Comparison of ENCODE assay signal across 21 cellular contexts in genomic region chr14:71783101-71783500, GRCh38.
"Had no signal": no experiment of that assay in that cellular context is flagged by ENCODE, and none has a peak within 500 bp of the region (broad histone marks: within the 10 kb centered on the region; RNA-seq: fewer than 3 reads in every experiment).

No MANE protein-coding gene starts in this region.

- H3K36me3 ChIP-seq: gastrocnemius medialis, left lung, ovary, sigmoid colon, thoracic aorta, tibial nerve, upper lobe of left lung had no signal

- H3K9me3 ChIP-seq: gastrocnemius medialis, left lung, ovary, psoas muscle, sigmoid colon, thoracic aorta, tibial nerve, upper lobe of left lung had no signal

- H3K4me3 ChIP-seq: dorsolateral prefrontal cortex, gastrocnemius medialis, left lung, ovary, psoas muscle, sigmoid colon, thoracic aorta, tibial nerve, upper lobe of left lung had no signal

- H3K27me3 ChIP-seq: gastrocnemius medialis, left lung, ovary, sigmoid colon, tibial nerve, upper lobe of left lung had no signal

- H3K4me1 ChIP-seq: gastrocnemius medialis, left lung, psoas muscle, sigmoid colon, tibial nerve had no signal

- H3K27ac ChIP-seq: dorsolateral prefrontal cortex, gastrocnemius medialis, left lung, ovary, psoas muscle, sigmoid colon, thoracic aorta, tibial nerve, upper lobe of left lung had no signal

- ATAC-seq: gastrocnemius medialis; left cardiac atrium; left lung; naive thymus-derived CD8-positive, alpha-beta T cell; psoas muscle; right cardiac atrium; stimulated activated effector memory CD8-positive, alpha-beta T cell treated with anti-CD3 and anti-CD28 coated beads, Interleukin-12 subunit alpha, Interleukin-12 subunit beta, amount 100 ng/mL, for 72 hours had no signal

- DNase-seq: dorsolateral prefrontal cortex; effector CD4-positive, alpha-beta T cell; foreskin fibroblast; gastrocnemius medialis; head of caudate nucleus; left cardiac atrium; left lung; naive thymus-derived CD8-positive, alpha-beta T cell; nephron progenitor cell; nucleus accumbens; ovary; posterior cingulate gyrus; psoas muscle; right cardiac atrium; sigmoid colon; stimulated activated CD4-positive, alpha-beta T cell treated with anti-CD3 and anti-CD28 coated beads, Interleukin-2, amount 100 ng/mL, for 24 hours; stimulated activated CD4-positive, alpha-beta T cell treated with anti-CD3 and anti-CD28 coated beads, Interleukin-4, amount 100 ng/mL, for 24 hours; upper lobe of left lung had no signal
